8 cellular contexts compared by ENCODE assay signal in genomic region chr17:44774271-44775135, GRCh38. TPM values are rescaled to one million over a fixed set of nuclear protein-coding genes. Genes with fewer than 3 reads are reported as not detected.
DNase-seq lines count a peak whose midpoint lies in the region; ATAC-seq and TF ChIP-seq lines count a peak whose summit lies in the region.

No MANE protein-coding gene starts in this region.

- no peaks in the 10 kb centered on the region for H3K36me3 ChIP-seq in lung (ENCODE audit: control insufficient read depth in 2 of 2, insufficient read depth in 2 of 2, low read length in 2 of 2)

- H3K4me3 Mint-ChIP-seq in activated CD4-positive, alpha-beta memory T cell treated with anti-CD3 and anti-CD28 coated beads for 36 hours: peak overlapping the region; percentile 80

- no peaks in the 10 kb centered on the region for H3K27me3 ChIP-seq in lung (ENCODE audit: control insufficient read depth, insufficient read depth)

- H3K4me1 Mint-ChIP-seq in activated CD4-positive, alpha-beta memory T cell treated with anti-CD3 and anti-CD28 coated beads for 36 hours (ENCODE audit: low read depth): peaks cover 5% of the 10 kb centered on the region

- H3K9me3 ChIP-seq in lung (ENCODE audit: control insufficient read depth in 2 of 2, insufficient read depth in 1 of 2, low read length in 1 of 2): no peaks in the 10 kb centered on the region

- H3K27me3 Mint-ChIP-seq in activated CD4-positive, alpha-beta memory T cell treated with anti-CD3 and anti-CD28 coated beads for 36 hours: peaks cover 5% of the 10 kb centered on the region

- CTCF ChIA-PET in activated CD4-positive, alpha-beta memory T cell treated with anti-CD3 and anti-CD28 coated beads for 36 hours (lab: Charles Lee): interaction anchor here (0.7 to 6.6 kb wide), 13 partner anchors 10 to 359 kb away, joined by 3 to 80 read pairs (median 4); partner anchors contain the start of gene EFTUD2

- intact Hi-C loops in activated CD4-positive, alpha-beta memory T cell treated with anti-CD3 and anti-CD28 coated beads for 36 hours (cut with micrococcal nuclease): loop anchor here (1.0 to 5.0 kb wide), 5 partner anchors 55 to 358 kb away; partner anchors contain the start of gene PLCD3

- H3K36me3 Mint-ChIP-seq in activated CD4-positive, alpha-beta memory T cell treated with anti-CD3 and anti-CD28 coated beads for 36 hours: no peaks in the 10 kb centered on the region

- H3K27ac ChIP-seq in lung (ENCODE audit: low read depth in 1 of 2, low read length in 1 of 2): no peak overlapping the region

- peak; percentile 99 for TF ChIP-seq CTCF in lung (IDR thresholded peaks at IDR 0.05; ENCODE audit: control extremely low read depth, extremely low read depth)

- H3K4me1 ChIP-seq in lung (ENCODE audit: control insufficient read depth in 2 of 2, insufficient read depth in 2 of 2, low read length in 2 of 2): peaks cover 0 to 9% of the 10 kb centered on the region in 2 donors

- WGBS in lung, 2 donors: 27 to 28% methylated on average over 39 to 42 of the region's 42 CpGs

- no peaks in the 10 kb centered on the region for H3K9me3 Mint-ChIP-seq in activated CD4-positive, alpha-beta memory T cell treated with anti-CD3 and anti-CD28 coated beads for 36 hours

- no peak overlapping the region for H3K4me3 ChIP-seq in lung

- no peak overlapping the region for H3K27ac Mint-ChIP-seq in activated CD4-positive, alpha-beta memory T cell treated with anti-CD3 and anti-CD28 coated beads for 36 hours

- peak; percentile 7 for DNase-seq in GF-D8 (lab: John Stamatoyannopoulos, UW)
- peak; percentile 95 for DNase-seq in HPDE6-E6E7 (ENCODE audit: extremely low spot score)
- peak; percentile 81 for DNase-seq in NCI-H774 (lab: John Stamatoyannopoulos, UW)
- peak; percentile 91 for DNase-seq in activated CD4-positive, alpha-beta memory T cell treated with anti-CD3 and anti-CD28 coated beads for 36 hours
- DNase-seq in ecto neural progenitor cell (ENCODE audit: low spot score): peak; percentile 99
- DNase-seq in lung (ENCODE audit: low spot score): peak; percentile 89
- DNase-seq in stimulated activated CD4-positive, alpha-beta T cell treated with anti-CD3 and anti-CD28 coated beads, TNF-alpha, amount 100 ng/mL, for 1 hour (ENCODE audit: low read depth in 3 of 3, low spot score in 1 of 3): peak; percentile 57 to 92 (median 72)

- POLR2A ChIA-PET in activated CD4-positive, alpha-beta memory T cell treated with anti-CD3 and anti-CD28 coated beads for 36 hours (lab: Charles Lee): interaction anchor here (1.1 kb wide), 1 partner anchor 91 kb away, joined by 3 read pairs; no protein-coding TSS in a partner anchor

- ATAC-seq in lung (ENCODE audit: insufficient read depth, low FRiP score) (peak; percentile 85), HG03571 (IDR thresholded peaks at IDR 0.05; ENCODE audit: unreplicated experiment) (no peak)

RNA-seq across cellular contexts. Expression of gene ADAM11, which starts 15.7 kb away (rescaled TPM):
- under 1 TPM; 0.12 to 0.33 TPM for total RNA-seq in activated CD4-positive, alpha-beta memory T cell treated with anti-CD3 and anti-CD28 coated beads for 36 hours
- total RNA-seq in lung: 1 to 10 TPM in 1 of 2 donors, under 1 TPM in 1; 0.09 to 1.1 TPM
- polyA plus RNA-seq in lung: under 1 TPM; 0.15 to 0.22 TPM

RNA-seq across cellular contexts. Expression of gene GJC1, which starts 55.6 kb away (rescaled TPM):
- 1 to 10 TPM; 1.9 to 2.7 TPM for total RNA-seq in activated CD4-positive, alpha-beta memory T cell treated with anti-CD3 and anti-CD28 coated beads for 36 hours
- 10 to 100 TPM; 13.0 to 44.3 TPM for total RNA-seq in lung
- 1 to 10 TPM; 3.9 TPM for polyA plus RNA-seq in lung

Comparison
In these comparisons a context has a peak if more than half of its experiments do, and no peak if none do; other contexts are left out.
1. DNase-seq: peak in every context shown above with its lines; median percentile 99 in ecto neural progenitor cell; 95 in HPDE6-E6E7; 91 in activated CD4-positive, alpha-beta memory T cell treated with anti-CD3 and anti-CD28 coated beads for 36 hours; 89 in lung; 81 in NCI-H774; 72 in stimulated activated CD4-positive, alpha-beta T cell treated with anti-CD3 and anti-CD28 coated beads, TNF-alpha, amount 100 ng/mL, for 1 hour; 7 in GF-D8.